Comparison of ENCODE assay signal across 1 cellular context in genomic region chr3:196214783-196215441, GRCh38.
TF ChIP-seq lines count a peak whose summit lies in the region.

No MANE protein-coding gene starts in this region.

TF ChIP-seq in HepG2, 621 proteins besides CTCF, POLR2A, EP300 and RAD21 (continued from another document and continues in another):
- peak; percentile 56; the same call in 1 of the 2 replicates for TF ChIP-seq UBTF (CRISPR knock-in tag; IDR thresholded peaks at IDR 0.05)
- TF ChIP-seq YEATS4 (CRISPR knock-in tag; IDR thresholded peaks at IDR 0.05; ENCODE audit: borderline replicate concordance): peak; percentile 70; the same call in 1 of the 2 replicates
- TF ChIP-seq ZBTB34 (CRISPR knock-in tag; IDR thresholded peaks at IDR 0.05): peak; percentile 57; the same call in 1 of the 2 replicates
- peak; percentile 62; the same call in 1 of the 2 replicates for TF ChIP-seq MIER3 (CRISPR knock-in tag; IDR thresholded peaks at IDR 0.05; ENCODE audit: borderline replicate concordance)
- TF ChIP-seq THAP7 (CRISPR knock-in tag; IDR thresholded peaks at IDR 0.05): 0 out of 2 replicates have a peak, but pooled peaks have one; percentile 9
- TF ChIP-seq BRF2 (CRISPR knock-in tag; IDR thresholded peaks at IDR 0.05): peak; percentile 90; the same call in 1 of the 2 replicates
- no peak for TF ChIP-seq ZNF3 (CRISPR knock-in tag; IDR thresholded peaks at IDR 0.05)
- peak; percentile 71; the same call in 1 of the 2 replicates for TF ChIP-seq MLX (CRISPR knock-in tag; IDR thresholded peaks at IDR 0.05)
- TF ChIP-seq MEF2D (CRISPR knock-in tag; IDR thresholded peaks at IDR 0.05): peak; percentile 95
- no peak for TF ChIP-seq SMARCC2 (IDR thresholded peaks at IDR 0.05)
- TF ChIP-seq ZNF263 (CRISPR knock-in tag; IDR thresholded peaks at IDR 0.05): peak; percentile 48
- TF ChIP-seq ZNF878 (CRISPR knock-in tag; IDR thresholded peaks at IDR 0.05): peak; percentile 71
- 0 out of 2 replicates have a peak, but pooled peaks have one; percentile 29 for TF ChIP-seq ZNF800 (CRISPR knock-in tag; IDR thresholded peaks at IDR 0.05)
- TF ChIP-seq BCL6 (CRISPR knock-in tag; IDR thresholded peaks at IDR 0.05): peak; percentile 97
- 0 out of 2 replicates have a peak, but pooled peaks have one; percentile 72 for TF ChIP-seq NR1H2 (CRISPR knock-in tag; IDR thresholded peaks at IDR 0.05; ENCODE audit: borderline replicate concordance, low read depth)
- TF ChIP-seq ZSCAN5A (CRISPR knock-in tag; IDR thresholded peaks at IDR 0.05; ENCODE audit: borderline replicate concordance): peak; percentile 61; the same call in 1 of the 2 replicates
- TF ChIP-seq ZNF18 (CRISPR knock-in tag; IDR thresholded peaks at IDR 0.05; ENCODE audit: insufficient replicate concordance): peak; percentile 64
- TF ChIP-seq ZFP91 (CRISPR knock-in tag; IDR thresholded peaks at IDR 0.05; ENCODE audit: borderline replicate concordance): peak; percentile 68; the same call in 1 of the 2 replicates
- peak; percentile 87 for TF ChIP-seq FOXJ3 (CRISPR knock-in tag; IDR thresholded peaks at IDR 0.05; ENCODE audit: borderline replicate concordance)
- TF ChIP-seq ZBTB7A (CRISPR knock-in tag; IDR thresholded peaks at IDR 0.05): peak; percentile 94
- TF ChIP-seq POLR2G (IDR thresholded peaks at IDR 0.05; ENCODE audit: low read depth, low read length): 0 out of 2 replicates have a peak, but pooled peaks have one; percentile 22
- 0 out of 2 replicates have a peak, but pooled peaks have one; percentile 24 for TF ChIP-seq ZNF329 (CRISPR knock-in tag; IDR thresholded peaks at IDR 0.05; ENCODE audit: low read depth)
- peak; percentile 90 for TF ChIP-seq SOX5 (CRISPR knock-in tag; IDR thresholded peaks at IDR 0.05; ENCODE audit: borderline replicate concordance)
- 0 out of 2 replicates have a peak, but pooled peaks have one; percentile 41 for TF ChIP-seq ARID2 (CRISPR knock-in tag; IDR thresholded peaks at IDR 0.05; ENCODE audit: borderline replicate concordance)
- no peak for TF ChIP-seq ZNF558 (CRISPR knock-in tag; IDR thresholded peaks at IDR 0.05; ENCODE audit: borderline replicate concordance)
- TF ChIP-seq ARID4A (CRISPR knock-in tag; IDR thresholded peaks at IDR 0.05; ENCODE audit: borderline replicate concordance): peak; percentile 67; the same call in 1 of the 2 replicates
- TF ChIP-seq NR2F1 (CRISPR knock-in tag; IDR thresholded peaks at IDR 0.05): peak; percentile 86 to 92
- TF ChIP-seq LCORL (IDR thresholded peaks at IDR 0.05): no peak
- peak; percentile 97 for TF ChIP-seq LCORL (CRISPR knock-in tag; IDR thresholded peaks at IDR 0.05)
- TF ChIP-seq HBP1 (CRISPR knock-in tag; IDR thresholded peaks at IDR 0.05; ENCODE audit: low read depth): peak; percentile 75
- no peak for TF ChIP-seq PBX3 (CRISPR knock-in tag; IDR thresholded peaks at IDR 0.05; ENCODE audit: borderline replicate concordance)
